32 cellular contexts compared by ENCODE assay signal in genomic region chr3:132616780-132617179, GRCh38. TPM values are rescaled to one million over a fixed set of nuclear protein-coding genes. Genes with fewer than 3 reads are reported as not detected.
"Had no signal": no experiment of that assay in that cellular context is flagged by ENCODE, and none has a peak within 500 bp of the region (broad histone marks: within the 10 kb centered on the region; RNA-seq: fewer than 3 reads in every experiment).

No MANE protein-coding gene starts in this region.

- DNase-seq: natural killer cell; occipital lobe; ovary; posterior cingulate gyrus; psoas muscle; right cardiac atrium; right lobe of liver; sigmoid colon; spleen; stimulated activated CD4-positive, alpha-beta T cell treated with anti-CD3 and anti-CD28 coated beads, Interleukin-12 subunit alpha, Interleukin-12 subunit beta, amount 100 ng/mL, for 4 hours; stimulated activated CD4-positive, alpha-beta T cell treated with anti-CD3 and anti-CD28 coated beads, Interleukin-1b, Interleukin-23, amount 100 ng/mL, for 48 hours; stimulated activated CD4-positive, alpha-beta T cell treated with anti-CD3 and anti-CD28 coated beads, Interleukin-4, amount 100 ng/mL, for 1 hour; stimulated activated CD4-positive, alpha-beta T cell treated with anti-CD3 and anti-CD28 coated beads, Interleukin-4, amount 100 ng/mL, for 4 hours; stimulated activated CD8-positive, alpha-beta memory T cell treated with anti-CD3 and anti-CD28 coated beads, Interleukin-4, amount 100 ng/mL, for 48 hours; stimulated activated naive CD4-positive, alpha-beta T cell; stimulated activated naive CD8-positive, alpha-beta T cell treated with anti-CD3 and anti-CD28 coated beads, Interleukin-15, amount 100 ng/mL, for 72 hours; stimulated activated naive CD8-positive, alpha-beta T cell treated with anti-CD3 and anti-CD28 coated beads, Interleukin-15, Interleukin-2, amounts not matched to agents 100 U/mL and 50 U/mL, for 24 hours; substantia nigra; testis; tibial artery; transverse colon; upper lobe of right lung; uterus had no signal

- H3K4me1 Mint-ChIP-seq: nephron; neural progenitor cell; stimulated activated memory B cell treated with anti-CD40 and anti-IgM and Interleukin-4, amounts not matched to agents 10 μg/mL and 1 μg/mL and 100 μg/mL, for 72 hours; stimulated activated naive CD8-positive, alpha-beta T cell treated with anti-CD3 and anti-CD28 coated beads, Interleukin-15, amount 100 ng/mL, for 72 hours had no signal

- H2AFZ ChIP-seq: neural progenitor cell, parathyroid adenoma had no signal

- H3K27ac ChIP-seq: neural progenitor cell, ovary, parathyroid adenoma, psoas muscle, right lobe of liver, sigmoid colon, spleen, suprapubic skin, testis, tibial artery, transverse colon, upper lobe of right lung, uterus had no signal

- H3K27ac Mint-ChIP-seq: natural killer cell; nephron; neural progenitor cell; progenitor cell of endocrine pancreas; stimulated activated memory B cell treated with anti-CD40 and anti-IgM and Interleukin-4, amounts not matched to agents 10 μg/mL and 1 μg/mL and 100 μg/mL, for 72 hours; stimulated activated naive CD8-positive, alpha-beta T cell treated with anti-CD3 and anti-CD28 coated beads, Interleukin-15, amount 100 ng/mL, for 72 hours; type B pancreatic cell had no signal

- H3K36me3 ChIP-seq: ovary, transverse colon, uterus had no signal

- H3K27me3 ChIP-seq: neural progenitor cell, ovary, right lobe of liver, sigmoid colon, spleen, suprapubic skin, testis, tibial artery, transverse colon, upper lobe of right lung, uterus had no signal

- H3K4me1 ChIP-seq: neural progenitor cell, parathyroid adenoma, psoas muscle, right lobe of liver, sigmoid colon, spleen, suprapubic skin, testis, transverse colon, upper lobe of right lung, uterus had no signal

- H3K4me3 Mint-ChIP-seq: natural killer cell; nephron; neural progenitor cell; stimulated activated memory B cell treated with anti-CD40 and anti-IgM and Interleukin-4, amounts not matched to agents 10 μg/mL and 1 μg/mL and 100 μg/mL, for 72 hours; stimulated activated naive CD8-positive, alpha-beta T cell treated with anti-CD3 and anti-CD28 coated beads, Interleukin-15, amount 100 ng/mL, for 72 hours; type B pancreatic cell had no signal

- H3K4me2 ChIP-seq: neural progenitor cell, smooth muscle cell had no signal

- H3K9ac ChIP-seq: neural progenitor cell, parathyroid adenoma had no signal

- H3K27me3 Mint-ChIP-seq: progenitor cell of endocrine pancreas; stimulated activated memory B cell treated with anti-CD40 and anti-IgM and Interleukin-4, amounts not matched to agents 10 μg/mL and 1 μg/mL and 100 μg/mL, for 72 hours; stimulated activated naive CD8-positive, alpha-beta T cell treated with anti-CD3 and anti-CD28 coated beads, Interleukin-15, amount 100 ng/mL, for 72 hours; type B pancreatic cell had no signal

- H3K9me3 ChIP-seq: ovary, right lobe of liver, suprapubic skin, testis, transverse colon, upper lobe of right lung, uterus had no signal

- H3K4me3 ChIP-seq: neural progenitor cell, ovary, psoas muscle, right lobe of liver, sigmoid colon, smooth muscle cell, spleen, suprapubic skin, testis, tibial artery, transverse colon, upper lobe of right lung, uterus had no signal

- H3K9me3 Mint-ChIP-seq: type B pancreatic cell had no signal

RNA-seq across cellular contexts. Expression of gene ACKR4, which starts 19.7 kb away (rescaled TPM):
- total RNA-seq: progenitor cell of endocrine pancreas, smooth muscle cell had no signal
- polyA plus RNA-seq: neural cell, smooth muscle cell had no signal
